Comparison of ENCODE assay signal across 8 cellular contexts in genomic region chr20:37693629-37694626, GRCh38. TPM values are rescaled to one million over a fixed set of nuclear protein-coding genes. Genes with fewer than 3 reads are reported as not detected.
DNase-seq lines count a peak whose midpoint lies in the region; ATAC-seq, FAIRE-seq and TF ChIP-seq lines count a peak whose summit lies in the region.

Gene CTNNBL1 (plus strand): TSS chr20:37694030. CDS start chr20:37694123, 93 bp downstream.

- no peaks in the 10 kb centered on the region for H3K36me3 ChIP-seq in kidney (ENCODE audit: control insufficient read depth in 1 of 2, insufficient read depth in 2 of 2, low read length in 2 of 2)

- peak; percentile 87 for ATAC-seq in HG03432 (IDR thresholded peaks at IDR 0.05; ENCODE audit: unreplicated experiment)

- no peak for FAIRE-seq in kidney (lab: Jason Lieb, UNC)

- no peaks in the 10 kb centered on the region for H3K9me3 ChIP-seq in kidney (ENCODE audit: control insufficient read depth in 1 of 2, low read length in 2 of 2)

- H3K4me3 ChIP-seq in kidney (ENCODE audit: low read length in 2 of 2), result peak within 1 kb of the TSS; percentile 82 to 91

- no peak for TF ChIP-seq CTCF in kidney (IDR thresholded peaks at IDR 0.05; ENCODE audit: borderline replicate concordance, extremely low read depth, insufficient read depth)

- peak within 1 kb of the TSS in 1 of 2 donors; percentile 55 for H3K27ac ChIP-seq in kidney (ENCODE audit: low read depth in 2 of 2, low read length in 2 of 2)

- peak within 1 kb of the TSS; percentile 91 to 97 for H3K9ac ChIP-seq in kidney (ENCODE audit: low read length in 2 of 2)

- DNase-seq in Ammon's horn (ENCODE audit: low spot score) (peak; percentile 97), NCI-H510A (lab: John Stamatoyannopoulos, UW) (peak; percentile 86), cerebellar nuclear complex (lab: John Stamatoyannopoulos, UW) (peak; percentile 59 to 84), kidney (peak; percentile 99)
- peak; percentile 95 for DNase-seq in activated CD4-positive, CD25-positive, alpha-beta regulatory T cell treated with anti-CD3 and anti-CD28 coated beads, Interleukin-2, amount 50 U/mL, for 72 hours
- peak; percentile 98 for DNase-seq in stimulated activated CD4-positive, alpha-beta T cell treated with anti-CD3 and anti-CD28 coated beads, Interleukin-15, amount 100 ng/mL, for 24 hours

- peaks cover 0 to 7% of the 10 kb centered on the region in 2 donors for H3K4me1 ChIP-seq in kidney (ENCODE audit: control insufficient read depth in 1 of 2, insufficient read depth in 1 of 2, low read depth in 1 of 2, low read length in 2 of 2)

- TF ChIP-seq POLR2A in GM19193 (IDR thresholded peaks at IDR 0.05; ENCODE audit: extremely low read depth, insufficient read depth, insufficient read length), result peak; percentile 77

- intact Hi-C loops in kidney (cut with DNase I), result no loop called here

RNA-seq across cellular contexts. Expression of gene CTNNBL1, which starts in this region (rescaled TPM):
- 40.9 TPM for total RNA-seq in kidney
- polyA plus RNA-seq in kidney (ENCODE audit: insufficient read depth, low read depth, low replicate concordance), result 70.9 TPM
